Comparison of ENCODE assay signal across 1 cellular context in the genomic region with DNA sequence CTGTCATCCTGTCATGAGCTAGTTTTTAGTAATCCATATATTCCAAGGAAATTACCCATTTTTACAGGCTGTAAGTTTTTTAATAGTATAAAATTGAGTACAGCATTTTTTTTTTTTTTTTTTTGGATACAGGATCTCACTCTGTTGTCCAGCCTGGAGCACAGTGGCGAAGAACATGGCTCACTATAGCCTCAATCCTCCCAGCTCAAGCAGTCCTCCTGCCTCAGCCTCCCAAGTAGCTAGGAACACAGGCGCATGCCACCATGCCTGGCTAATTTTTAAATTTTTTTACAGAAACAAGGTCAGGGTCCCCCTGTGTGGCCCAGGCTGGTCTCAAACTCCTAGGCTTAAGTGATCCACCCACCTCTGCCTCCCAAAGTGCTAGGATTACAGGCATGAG.
TF ChIP-seq lines count a peak whose summit lies in the region.

No MANE protein-coding gene starts in this region.

TF ChIP-seq in K562, 482 proteins besides CTCF, POLR2A, EP300 and RAD21:
- TF ChIP-seq HLTF (IDR thresholded peaks at IDR 0.05) (no peak), CBX5 (IDR thresholded peaks at IDR 0.05; ENCODE audit: borderline replicate concordance, low read depth) (no peak), RFX7 (CRISPR knock-in tag; IDR thresholded peaks at IDR 0.05) (no peak), ELF4 (CRISPR knock-in tag; IDR thresholded peaks at IDR 0.05) (no peak), CBX1 (IDR thresholded peaks at IDR 0.05; ENCODE audit: low read depth) (no peak), GABPB1 (CRISPR knock-in tag; IDR thresholded peaks at IDR 0.05) (no peak), PKNOX1 (IDR thresholded peaks at IDR 0.05) (no peak), ZNF121 (CRISPR knock-in tag; conservative IDR thresholded peaks at IDR 0.05) (peak; percentile 88), RBM25 (IDR thresholded peaks at IDR 0.05; ENCODE audit: low read depth, low read length, severe bottlenecking) (peak; percentile 68), BCLAF1 (IDR thresholded peaks at IDR 0.05; ENCODE audit: borderline replicate concordance in 1 of 2, control insufficient read depth in 1 of 2, low read depth in 2 of 2, low read length in 1 of 2) (no peak)
